19 cellular contexts compared by ENCODE assay signal in the genomic region with DNA sequence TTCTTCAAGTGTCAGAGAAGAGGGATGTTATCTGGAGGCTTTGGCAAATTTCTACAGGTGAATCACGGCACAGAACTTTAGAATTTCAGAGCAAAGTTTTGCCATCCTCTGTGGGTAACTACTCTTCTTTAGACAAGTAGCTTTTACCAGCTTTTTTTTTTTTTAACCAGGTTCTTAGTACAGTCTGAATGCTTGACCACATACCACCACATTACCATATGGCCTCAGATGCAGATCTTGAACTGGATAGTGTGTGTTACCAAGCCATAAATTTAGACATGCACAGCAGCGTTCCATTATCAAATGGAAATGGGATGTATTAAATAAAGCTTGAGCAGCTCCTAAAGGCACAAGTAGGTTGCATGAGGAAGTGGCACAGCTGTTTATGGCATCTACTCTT. TPM values are rescaled to one million over a fixed set of nuclear protein-coding genes. Genes with fewer than 3 reads are reported as not detected.
DNase-seq lines count a peak whose midpoint lies in the region; ATAC-seq, FAIRE-seq and TF ChIP-seq lines count a peak whose summit lies in the region.
"Had no signal": no experiment of that assay in that cellular context is flagged by ENCODE, and none has a peak within 500 bp of the region (broad histone marks: within the 10 kb centered on the region; RNA-seq: fewer than 3 reads in every experiment).

No MANE protein-coding gene starts in this region.

- H3K9ac ChIP-seq in HUES64 (ENCODE audit: low read depth, low read length): no peak overlapping the region
- no peak overlapping the region for H3K9ac ChIP-seq in H1 (replicated peaks in 1 of 4; ENCODE audit: extremely low read depth in 1 of 4, low read depth in 3 of 4, low read length in 3 of 4)
- H3K9ac ChIP-seq: BLaER1 treated with 17β-estradiol and CSF1 and Interleukin-3, amounts not matched to agents 10 nM and 100 nM; KMS-11 had no signal

- WGBS in HUES64: 94% methylated on average over 2 of the region's 2 CpGs
- 82% methylated on average over 2 of the region's 2 CpGs; no CpG with 5 or more reads in 1 of the 2 experiments for WGBS in H1 (ENCODE audit: extremely low coverage in 1 of 2, insufficient coverage in 1 of 2, insufficient read length in 1 of 2, insufficient replicate concordance in 2 of 2, low coverage in 1 of 2, low lambda C conversion rate in 2 of 2, missing lambda C conversion rate in 1 of 2), 2 experiments

- H3K9me3 ChIP-seq in HUES64 (ENCODE audit: insufficient read depth, low read depth, low read length) (no peaks in the 10 kb centered on the region), H1 (ENCODE audit: insufficient read depth in 2 of 2, low read depth in 1 of 2, low read length in 1 of 2) (no peaks in the 10 kb centered on the region)

- no peak overlapping the region for H3K14ac ChIP-seq in H1 (ENCODE audit: insufficient read length)

- H2BK120ac ChIP-seq in H1 (replicated peaks; ENCODE audit: low read depth, low read length): no peak overlapping the region

- peaks cover 20% of the 10 kb centered on the region for H3K36me3 Mint-ChIP-seq in activated CD8-positive, alpha-beta T cell treated with anti-CD3 and anti-CD28 coated beads, Interleukin-2, amount 10 ng/mL, durations not matched to agents 7 days and 5 days (ENCODE audit: low read depth)
- H3K36me3 Mint-ChIP-seq in activated CD8-positive, alpha-beta T cell treated with anti-CD3 and anti-CD28 coated beads for 36 hours (ENCODE audit: low read depth): no peaks in the 10 kb centered on the region
- H3K36me3 Mint-ChIP-seq: CD4-positive, alpha-beta memory T cell had no signal

- DNase-seq in activated CD8-positive, alpha-beta T cell treated with anti-CD3 and anti-CD28 coated beads, Interleukin-2, amount 10 ng/mL, durations not matched to agents 7 days and 5 days: no peak
- DNase-seq in activated CD8-positive, alpha-beta T cell treated with anti-CD3 and anti-CD28 coated beads for 36 hours: no peak
- DNase-seq in H1 (ENCODE audit: low read depth in 1 of 2, low spot score in 2 of 2) (no peak), NCI-H2171 (lab: John Stamatoyannopoulos, UW) (no peak), NCI-H1417 treated with DMSO at 0.1 percent for 48 hours (lab: John Stamatoyannopoulos, UW) (no peak), GM13976 (ENCODE audit: low spot score) (no peak)
- DNase-seq: 8988T; CD4-positive, alpha-beta memory T cell; NCI-H1694 treated with DMSO at 0.1 percent for 48 hours; NCI-H2081 treated with DMSO at 0.1 percent for 48 hours; NCI-H446 treated with DMSO at 0.1 percent for 48 hours; NCI-H526 treated with DMSO at 0.1 percent for 48 hours had no signal

- H3K27me3 Mint-ChIP-seq in activated CD8-positive, alpha-beta T cell treated with anti-CD3 and anti-CD28 coated beads, Interleukin-2, amount 10 ng/mL, durations not matched to agents 7 days and 5 days (ENCODE audit: low read depth): peaks cover 14% of the 10 kb centered on the region
- peaks cover 41% of the 10 kb centered on the region for H3K27me3 Mint-ChIP-seq in activated CD8-positive, alpha-beta T cell treated with anti-CD3 and anti-CD28 coated beads for 36 hours

- in situ Hi-C loops in GM13976 (cut with MboI; ENCODE audit: low sequenced_read_pairs, unreplicated experiment): no loop called here

- CTCF ChIA-PET in activated CD8-positive, alpha-beta T cell treated with anti-CD3 and anti-CD28 coated beads, Interleukin-2, amount 10 ng/mL, durations not matched to agents 7 days and 5 days (lab: Charles Lee): no interaction called here
- CTCF ChIA-PET in activated CD8-positive, alpha-beta T cell treated with anti-CD3 and anti-CD28 coated beads for 36 hours (lab: Charles Lee): interaction anchor here (0.8 kb wide), 1 partner anchor 563 kb away, joined by 3 read pairs; no protein-coding TSS in a partner anchor
- CTCF ChIA-PET in H1 (lab: Charles Lee; ENCODE audit: partially characterized antibody): interaction anchor here (0.7 to 2.0 kb wide), 4 partner anchors 21 to 374 kb away, joined by 4 to 7 read pairs (median 4); no protein-coding TSS in a partner anchor

- H3K23me2 ChIP-seq in H1 (ENCODE audit: low read depth, low read length): peaks cover 2% of the 10 kb centered on the region; the same call in 1 of the 2 replicates

- H3K9me3 Mint-ChIP-seq in activated CD8-positive, alpha-beta T cell treated with anti-CD3 and anti-CD28 coated beads, Interleukin-2, amount 10 ng/mL, durations not matched to agents 7 days and 5 days (ENCODE audit: insufficient read depth): no peaks in the 10 kb centered on the region
- no peaks in the 10 kb centered on the region for H3K9me3 Mint-ChIP-seq in activated CD8-positive, alpha-beta T cell treated with anti-CD3 and anti-CD28 coated beads for 36 hours

- no peaks in the 10 kb centered on the region for H4K20me1 ChIP-seq in H1 (replicated peaks in 1 of 2; ENCODE audit: control insufficient read depth in 1 of 2, insufficient read depth in 2 of 2, low read length in 2 of 2)
- H4K20me1 ChIP-seq: BLaER1 treated with 17β-estradiol and CSF1 and Interleukin-3, amounts not matched to agents 10 nM and 100 nM had no signal

- no peak overlapping the region for H3K56ac ChIP-seq in H1 (replicated peaks; ENCODE audit: insufficient read length, low read depth, low read length)

- H3K4me3 ChIP-seq in HUES64 (ENCODE audit: low read length): peak overlapping the region; percentile 6; the same call in 1 of the 2 replicates
- H3K4me3 ChIP-seq in H1 (ENCODE audit: extremely low read depth in 1 of 4, insufficient read depth in 2 of 4, low read depth in 3 of 4, low read length in 4 of 4): peak overlapping the region; percentile 32 to 60 (median 42); a peak in 6 of 8 replicates
- H3K4me3 ChIP-seq: BLaER1 treated with 17β-estradiol and CSF1 and Interleukin-3, amounts not matched to agents 10 nM and 100 nM; SJSA1 had no signal

- H3K27ac ChIP-seq in HUES64 (ENCODE audit: low read depth, low read length) (no peak overlapping the region), H1 (ENCODE audit: low read depth, low read length) (no peak overlapping the region)
- H3K27ac ChIP-seq: BLaER1 treated with 17β-estradiol and CSF1 and Interleukin-3, amounts not matched to agents 10 nM and 100 nM; HL-60; KMS-11; SJSA1 had no signal

- no peak for TF ChIP-seq POLR2A in H1 (IDR thresholded peaks at IDR 0.05; ENCODE audit: control extremely low read depth in 1 of 2, low read depth in 2 of 2, low read length in 2 of 2)

- H3K79me1 ChIP-seq in H1 (ENCODE audit: low read depth, low read length): no peaks in the 10 kb centered on the region

- no peak overlapping the region for H2AK5ac ChIP-seq in H1 (ENCODE audit: low read depth, low read length)

- no peak for FAIRE-seq in H1 (lab: Jason Lieb, UNC)
- FAIRE-seq: GM19239 had no signal

- peak; percentile 54 for ATAC-seq in activated CD8-positive, alpha-beta T cell treated with anti-CD3 and anti-CD28 coated beads, Interleukin-2, amount 10 ng/mL, durations not matched to agents 7 days and 5 days
- ATAC-seq in activated CD8-positive, alpha-beta T cell treated with anti-CD3 and anti-CD28 coated beads for 36 hours: no peak
- ATAC-seq: Right ventricle myocardium inferior had no signal

- H2AFZ ChIP-seq in H1 (ENCODE audit: low read length): peak overlapping the region; percentile 87

- H3K4me1 Mint-ChIP-seq in activated CD8-positive, alpha-beta T cell treated with anti-CD3 and anti-CD28 coated beads, Interleukin-2, amount 10 ng/mL, durations not matched to agents 7 days and 5 days (ENCODE audit: low read depth): peaks cover 41% of the 10 kb centered on the region
- peaks cover 13% of the 10 kb centered on the region for H3K4me1 Mint-ChIP-seq in activated CD8-positive, alpha-beta T cell treated with anti-CD3 and anti-CD28 coated beads for 36 hours (ENCODE audit: low read depth)

- TF ChIP-seq CTCF in activated CD8-positive, alpha-beta T cell treated with anti-CD3 and anti-CD28 coated beads for 36 hours (IDR thresholded peaks at IDR 0.05): no peak
- TF ChIP-seq CTCF in H1 (IDR thresholded peaks at IDR 0.05; ENCODE audit: control extremely low read depth in 1 of 3, insufficient read depth in 1 of 3, low read depth in 1 of 3, low read length in 3 of 3) (no peak), GM13976 (IDR thresholded peaks at IDR 0.05; ENCODE audit: borderline replicate concordance, control extremely low read depth, extremely low read depth, insufficient read depth, missing control alignments) (no peak)

- H3K79me2 ChIP-seq in H1 (ENCODE audit: control insufficient read depth in 1 of 2, insufficient read depth in 2 of 2, low read length in 2 of 2): no peaks in the 10 kb centered on the region

- TF ChIP-seq RAD21 in H1 (IDR thresholded peaks at IDR 0.05 in 1 of 2, conservative IDR thresholded peaks at IDR 0.05 in 1 of 2; ENCODE audit: low read depth in 2 of 2, low read length in 2 of 2): no peak

- no peak overlapping the region for H2BK20ac ChIP-seq in H1 (ENCODE audit: low read length)

- H2BK5ac ChIP-seq in H1 (ENCODE audit: low read depth, low read length): no peak overlapping the region

- H3K4me1 ChIP-seq in HUES64 (ENCODE audit: insufficient read depth, low read length): peaks cover 12% of the 10 kb centered on the region
- H3K4me1 ChIP-seq in H1 (replicated peaks in 1 of 4; ENCODE audit: control insufficient read depth in 3 of 4, insufficient read depth in 4 of 4, low read length in 3 of 4): peaks cover 0 to 10% (median 0%) of the 10 kb centered on the region in 4 experiments; a peak in 3 of 7 replicates
- H3K4me1 ChIP-seq: BLaER1 treated with 17β-estradiol and CSF1 and Interleukin-3, amounts not matched to agents 10 nM and 100 nM; SJSA1 had no signal

- no peak overlapping the region for H3K4ac ChIP-seq in H1 (replicated peaks; ENCODE audit: insufficient read length, low read depth, low read length)

- no peak overlapping the region for H3K27ac Mint-ChIP-seq in activated CD8-positive, alpha-beta T cell treated with anti-CD3 and anti-CD28 coated beads, Interleukin-2, amount 10 ng/mL, durations not matched to agents 7 days and 5 days
- H3K27ac Mint-ChIP-seq in activated CD8-positive, alpha-beta T cell treated with anti-CD3 and anti-CD28 coated beads for 36 hours: no peak overlapping the region
- H3K27ac Mint-ChIP-seq: CD4-positive, alpha-beta memory T cell had no signal

- no peak overlapping the region for H4K8ac ChIP-seq in H1 (ENCODE audit: extremely low read depth, insufficient read depth, low read length)

- no peak overlapping the region for H4K91ac ChIP-seq in H1 (replicated peaks; ENCODE audit: insufficient read length, low read length)

- H4K5ac ChIP-seq in H1 (ENCODE audit: insufficient read length, low read depth, low read length): no peak overlapping the region

- no peak overlapping the region for H2BK15ac ChIP-seq in H1 (ENCODE audit: low read length)

- no peak overlapping the region for H3K23ac ChIP-seq in H1 (ENCODE audit: insufficient read length)

- H3K4me2 ChIP-seq in H1 (ENCODE audit: insufficient read depth in 1 of 2, low read depth in 2 of 2, low read length in 2 of 2): peak overlapping the region; percentile 58 to 71
- H3K4me2 ChIP-seq: BLaER1 treated with 17β-estradiol and CSF1 and Interleukin-3, amounts not matched to agents 10 nM and 100 nM; KMS-11 had no signal

- intact Hi-C loops in activated CD8-positive, alpha-beta T cell treated with anti-CD3 and anti-CD28 coated beads for 36 hours (cut with micrococcal nuclease): no loop called here

- peak overlapping the region; percentile 27; the same call in 1 of the 2 replicates for H3K18ac ChIP-seq in H1 (ENCODE audit: extremely low read depth, low read length)

- H3K27me3 ChIP-seq in HUES64 (ENCODE audit: insufficient read depth, low read length) (peaks cover 22% of the 10 kb centered on the region), H1 (replicated peaks in 1 of 4; ENCODE audit: control insufficient read depth in 3 of 4, extremely low read depth in 1 of 4, insufficient read depth in 3 of 4, low read length in 3 of 4) (no peaks in the 10 kb centered on the region)
- H3K27me3 ChIP-seq: BLaER1 treated with 17β-estradiol and CSF1 and Interleukin-3, amounts not matched to agents 10 nM and 100 nM; SJSA1 had no signal

- TF ChIP-seq EP300 in H1 (IDR thresholded peaks at IDR 0.05; ENCODE audit: borderline replicate concordance in 1 of 2, low read depth in 2 of 2, low read length in 2 of 2): no peak

- H3K4me3 Mint-ChIP-seq in activated CD8-positive, alpha-beta T cell treated with anti-CD3 and anti-CD28 coated beads, Interleukin-2, amount 10 ng/mL, durations not matched to agents 7 days and 5 days: no peak overlapping the region
- H3K4me3 Mint-ChIP-seq in activated CD8-positive, alpha-beta T cell treated with anti-CD3 and anti-CD28 coated beads for 36 hours: no peak overlapping the region
- H3K4me3 Mint-ChIP-seq: CD4-positive, alpha-beta memory T cell had no signal

- POLR2A ChIA-PET in activated CD8-positive, alpha-beta T cell treated with anti-CD3 and anti-CD28 coated beads, Interleukin-2, amount 10 ng/mL, durations not matched to agents 7 days and 5 days (lab: Charles Lee): no interaction called here
- POLR2A ChIA-PET in activated CD8-positive, alpha-beta T cell treated with anti-CD3 and anti-CD28 coated beads for 36 hours (lab: Charles Lee): no interaction called here
- POLR2A ChIA-PET in H1 (lab: Charles Lee; ENCODE audit: partially characterized antibody): interaction anchor here (0.6 to 2.2 kb wide), 3 partner anchors 31 to 76 kb away, joined by 5 to 7 read pairs (median 5); a partner anchor contains a TSS

- no peak overlapping the region for H2BK12ac ChIP-seq in H1 (ENCODE audit: low read depth, low read length)

- H3K36me3 ChIP-seq in HUES64 (ENCODE audit: insufficient read depth, low read length) (no peaks in the 10 kb centered on the region), H1 (ENCODE audit: control insufficient read depth in 2 of 4, insufficient read depth in 4 of 4, low read length in 3 of 4) (no peaks in the 10 kb centered on the region; a peak in 1 of 8 replicates)
- H3K36me3 ChIP-seq: BLaER1 treated with 17β-estradiol and CSF1 and Interleukin-3, amounts not matched to agents 10 nM and 100 nM; SJSA1 had no signal

RNA-seq across cellular contexts. Expression of gene PRSS16, which starts 38.3 kb away (rescaled TPM):
- total RNA-seq in activated CD8-positive, alpha-beta T cell treated with anti-CD3 and anti-CD28 coated beads, Interleukin-2, amount 10 ng/mL, durations not matched to agents 7 days and 5 days: under 1 TPM; 0.81 to 0.82 TPM
- 1 to 10 TPM in 1 of 2 experiments, under 1 TPM in 1; 0.65 to 1.9 TPM for total RNA-seq in activated CD8-positive, alpha-beta T cell treated with anti-CD3 and anti-CD28 coated beads for 36 hours
- polyA plus RNA-seq in HUES64 (2013, experiment 1 of 2): 8.0 TPM
- polyA plus RNA-seq in HUES64 (2013, experiment 2 of 2): 8.5 TPM
- total RNA-seq in H1 (2021; fragmentation: NEBNext Ultra II Directional; extraction: Animal tissue kit (Norgen Biotek cat#: 25700)): 19.2 and 20.2 TPM in 2 replicates
- polyA plus RNA-seq in H1 (2011; rRNA removed): 38.9 and 39.6 TPM in 2 replicates
- 48.8 TPM for polyA plus RNA-seq in H1 (2011; cell fraction: cytosol; rRNA removed)
- 23.7 TPM for polyA plus RNA-seq in H1 (2011; cell fraction: nucleus; rRNA removed)
- polyA plus RNA-seq in H1 (2012, experiment 1 of 2): 15.7 to 20.6 TPM (median 19.8 TPM) in 4 replicates
- 23.1 TPM for polyA plus RNA-seq in H1 (2012, experiment 2 of 2)
- polyA plus RNA-seq in H1 (2013, experiment 1 of 2): 15.2 TPM
- polyA plus RNA-seq in H1 (2013, experiment 2 of 2): 16.0 TPM
- polyA minus RNA-seq in H1 (2011; rRNA and poly(A)+ RNA removed): 27.4 and 34.3 TPM in 2 replicates
- 5.1 TPM for polyA minus RNA-seq in H1 (2011; cell fraction: cytosol; rRNA and poly(A)+ RNA removed)
- polyA minus RNA-seq in H1 (2011; cell fraction: nucleus; rRNA and poly(A)+ RNA removed): 11.7 TPM
- total RNA-seq: SJSA1 had no signal
